ENCODE assay signal across 29 cellular contexts in the genomic region with DNA sequence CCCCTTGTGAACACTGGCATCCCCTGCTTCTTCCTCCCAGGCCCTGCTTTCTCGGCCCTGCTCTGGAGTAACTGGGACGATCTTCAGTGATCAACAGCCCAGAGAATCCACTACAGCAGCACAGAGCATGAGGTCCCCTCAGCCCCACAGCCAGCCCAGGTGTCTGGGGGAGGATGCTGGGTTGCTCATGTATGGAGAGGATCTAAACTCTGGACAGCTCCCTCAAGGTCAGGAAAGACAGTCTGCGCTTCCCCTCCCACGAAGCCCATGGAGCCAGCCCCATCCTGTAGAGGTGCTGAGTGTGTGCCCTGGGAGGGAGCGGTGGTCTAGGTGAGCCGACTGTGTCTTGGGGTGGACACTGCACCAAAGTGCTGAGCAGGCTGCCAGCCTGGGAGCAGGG.
"Had no signal": no experiment of that assay in that cellular context is flagged by ENCODE, and none has a peak within 500 bp of the region (broad histone marks: within the 10 kb centered on the region; RNA-seq: fewer than 3 reads in every experiment).

No MANE protein-coding gene starts in this region.

- H3K27me3 ChIP-seq: adrenal gland, body of pancreas, right atrium auricular region had no signal

- H3K9me3 ChIP-seq: adrenal gland, body of pancreas, mucosa of descending colon, right atrium auricular region had no signal

- ATAC-seq: activated CD8-positive, alpha-beta memory T cell treated with anti-CD3 and anti-CD28 coated beads, Interleukin-2, amount 10 ng/mL, durations not matched to agents 7 days and 5 days; activated T-cell treated with anti-CD3 and anti-CD28 coated beads, Interleukin-2, amount 50 U/mL, for 72 hours; body of pancreas; effector memory CD8-positive, alpha-beta T cell; heart right ventricle; left ventricle myocardium superior; mucosa of descending colon; stimulated activated memory B cell treated with anti-CD40 and anti-IgM and Interleukin-4, amounts not matched to agents 10 μg/mL and 1 μg/mL and 100 μg/mL, for 72 hours; stimulated activated naive CD8-positive, alpha-beta T cell treated with anti-CD3 and anti-CD28 coated beads, Interleukin-15, amount 100 ng/mL, for 72 hours had no signal

- H3K27ac ChIP-seq: adrenal gland, body of pancreas, heart right ventricle, right atrium auricular region had no signal

- H3K36me3 Mint-ChIP-seq: activated CD4-positive, alpha-beta memory T cell treated with anti-CD3 and anti-CD28 coated beads for 36 hours; activated CD8-positive, alpha-beta memory T cell treated with anti-CD3 and anti-CD28 coated beads, Interleukin-2, amount 10 ng/mL, durations not matched to agents 7 days and 5 days; activated naive CD8-positive, alpha-beta T cell treated with anti-CD3 and anti-CD28 coated beads for 36 hours; stimulated activated memory B cell treated with anti-CD40 and anti-IgM and Interleukin-4, amounts not matched to agents 10 μg/mL and 1 μg/mL and 100 μg/mL, for 72 hours had no signal

- H3K4me3 Mint-ChIP-seq: activated CD4-positive, alpha-beta memory T cell treated with anti-CD3 and anti-CD28 coated beads for 36 hours; activated CD8-positive, alpha-beta memory T cell treated with anti-CD3 and anti-CD28 coated beads, Interleukin-2, amount 10 ng/mL, durations not matched to agents 7 days and 5 days; activated naive CD8-positive, alpha-beta T cell treated with anti-CD3 and anti-CD28 coated beads for 36 hours; activated T-cell treated with anti-CD3 and anti-CD28 coated beads, Interleukin-2, amount 50 U/mL, for 72 hours; effector memory CD8-positive, alpha-beta T cell; stimulated activated memory B cell treated with anti-CD40 and anti-IgM and Interleukin-4, amounts not matched to agents 10 μg/mL and 1 μg/mL and 100 μg/mL, for 72 hours; stimulated activated naive CD8-positive, alpha-beta T cell treated with anti-CD3 and anti-CD28 coated beads, Interleukin-15, amount 100 ng/mL, for 72 hours; T-helper 2 cell treated with Interferon-gamma antibody and Interleukin-4, amounts not matched to agents 5 μg/mL and 100 μg/mL, for 36 hours had no signal

- H3K27ac Mint-ChIP-seq: activated CD4-positive, alpha-beta memory T cell treated with anti-CD3 and anti-CD28 coated beads for 36 hours; activated CD8-positive, alpha-beta memory T cell treated with anti-CD3 and anti-CD28 coated beads, Interleukin-2, amount 10 ng/mL, durations not matched to agents 7 days and 5 days; activated naive CD8-positive, alpha-beta T cell treated with anti-CD3 and anti-CD28 coated beads for 36 hours; activated T-cell treated with anti-CD3 and anti-CD28 coated beads, Interleukin-2, amount 50 U/mL, for 72 hours; effector memory CD8-positive, alpha-beta T cell; stimulated activated memory B cell treated with anti-CD40 and anti-IgM and Interleukin-4, amounts not matched to agents 10 μg/mL and 1 μg/mL and 100 μg/mL, for 72 hours; stimulated activated naive CD8-positive, alpha-beta T cell treated with anti-CD3 and anti-CD28 coated beads, Interleukin-15, amount 100 ng/mL, for 72 hours; T-helper 2 cell treated with Interferon-gamma antibody and Interleukin-4, amounts not matched to agents 5 μg/mL and 100 μg/mL, for 36 hours had no signal

- H3K4me1 Mint-ChIP-seq: activated CD8-positive, alpha-beta memory T cell treated with anti-CD3 and anti-CD28 coated beads, Interleukin-2, amount 10 ng/mL, durations not matched to agents 7 days and 5 days; activated naive CD8-positive, alpha-beta T cell treated with anti-CD3 and anti-CD28 coated beads for 36 hours; stimulated activated memory B cell treated with anti-CD40 and anti-IgM and Interleukin-4, amounts not matched to agents 10 μg/mL and 1 μg/mL and 100 μg/mL, for 72 hours; stimulated activated naive CD8-positive, alpha-beta T cell treated with anti-CD3 and anti-CD28 coated beads, Interleukin-15, amount 100 ng/mL, for 72 hours had no signal

- H3K36me3 ChIP-seq: adrenal gland, heart right ventricle, right atrium auricular region had no signal

- DNase-seq: activated CD4-positive, alpha-beta memory T cell treated with anti-CD3 and anti-CD28 coated beads for 36 hours; activated CD4-positive, alpha-beta T cell treated with anti-CD3 and anti-CD28 coated beads for 48 hours; activated CD8-positive, alpha-beta memory T cell treated with anti-CD3 and anti-CD28 coated beads, Interleukin-2, amount 10 ng/mL, durations not matched to agents 7 days and 5 days; activated effector memory CD4-positive, alpha-beta T cell treated with Interleukin-2 at 50 U/mL for 16 hours; activated naive CD4-positive, alpha-beta T cell treated with Interleukin-2 at 50 U/mL for 16 hours; activated naive CD8-positive, alpha-beta T cell treated with anti-CD3 and anti-CD28 coated beads for 36 hours; activated T-cell treated with anti-CD3 and anti-CD28 coated beads for 4 hours; activated T-cell treated with anti-CD3 and anti-CD28 coated beads, Interleukin-2, amount 50 U/mL, for 72 hours; adrenal gland; aorta; body of pancreas; effector memory CD8-positive, alpha-beta T cell; foreskin fibroblast; heart right ventricle; left ventricle myocardium superior; mucosa of descending colon; nucleus accumbens; stimulated activated CD4-positive, alpha-beta T cell treated with anti-CD3 and anti-CD28 coated beads, Interleukin-1b, Interleukin-23, amount 100 ng/mL, for 48 hours; stimulated activated CD4-positive, alpha-beta T cell treated with anti-CD3 and anti-CD28 coated beads, Interleukin-4, amount 100 ng/mL, for 4 hours; stimulated activated CD8-positive, alpha-beta memory T cell treated with anti-CD3 and anti-CD28 coated beads, Interleukin-4, amount 100 ng/mL, for 48 hours; stimulated activated naive CD8-positive, alpha-beta T cell treated with anti-CD3 and anti-CD28 coated beads, Interleukin-15, amount 100 ng/mL, for 72 hours; substantia nigra; T-helper 1 cell had no signal

- FAIRE-seq: colon, endothelial cell of umbilical vein had no signal

- H3K4me1 ChIP-seq: adrenal gland, body of pancreas, heart right ventricle, right atrium auricular region had no signal

- H3K9me3 Mint-ChIP-seq: activated CD4-positive, alpha-beta memory T cell treated with anti-CD3 and anti-CD28 coated beads for 36 hours; activated naive CD8-positive, alpha-beta T cell treated with anti-CD3 and anti-CD28 coated beads for 36 hours; activated T-cell treated with anti-CD3 and anti-CD28 coated beads, Interleukin-2, amount 50 U/mL, for 72 hours; effector memory CD8-positive, alpha-beta T cell; stimulated activated memory B cell treated with anti-CD40 and anti-IgM and Interleukin-4, amounts not matched to agents 10 μg/mL and 1 μg/mL and 100 μg/mL, for 72 hours; stimulated activated naive CD8-positive, alpha-beta T cell treated with anti-CD3 and anti-CD28 coated beads, Interleukin-15, amount 100 ng/mL, for 72 hours; T-helper 2 cell treated with Interferon-gamma antibody and Interleukin-4, amounts not matched to agents 5 μg/mL and 100 μg/mL, for 36 hours had no signal

- H3K4me3 ChIP-seq: adrenal gland, body of pancreas, heart right ventricle, mucosa of descending colon, right atrium auricular region, smooth muscle cell had no signal
